8 cellular contexts compared by ENCODE assay signal in genomic region chrX:38220024-38220935, GRCh38. TPM values are rescaled to one million over a fixed set of nuclear protein-coding genes. Genes with fewer than 3 reads are reported as not detected.
DNase-seq lines count a peak whose midpoint lies in the region; ATAC-seq and TF ChIP-seq lines count a peak whose summit lies in the region.

Gene SRPX (minus strand): TSS chrX:38220871. CDS start chrX:38220792, 79 bp downstream.

- CTCF ChIA-PET in activated CD4-positive, alpha-beta T cell treated with anti-CD3 and anti-CD28 coated beads, Interleukin-2, amount 10 ng/mL, durations not matched to agents 7 days and 5 days (lab: Charles Lee): no interaction called here

- intact Hi-C loops in ovary (cut with DNase I): no loop called here

- H3K27me3 ChIP-seq in gastroesophageal sphincter: no peaks in the 10 kb centered on the region
- no peaks in the 10 kb centered on the region for H3K27me3 ChIP-seq in ovary

- no peak within 1 kb of the TSS for H3K27ac Mint-ChIP-seq in activated CD4-positive, alpha-beta T cell treated with anti-CD3 and anti-CD28 coated beads, Interleukin-2, amount 10 ng/mL, durations not matched to agents 7 days and 5 days

- H3K4me1 ChIP-seq in gastroesophageal sphincter (peaks cover 0 to 13% (median 0%) of the 10 kb centered on the region in 3 donors), ovary (ENCODE audit: insufficient read depth) (no peaks in the 10 kb centered on the region)

- no peaks in the 10 kb centered on the region for H3K9me3 Mint-ChIP-seq in activated CD4-positive, alpha-beta T cell treated with anti-CD3 and anti-CD28 coated beads, Interleukin-2, amount 10 ng/mL, durations not matched to agents 7 days and 5 days

- H3K4me3 ChIP-seq in gastroesophageal sphincter (peak within 1 kb of the TSS; percentile 54 to 60), ovary (peak within 1 kb of the TSS; percentile 34)

- H3K9me3 ChIP-seq in gastroesophageal sphincter (no peaks in the 10 kb centered on the region), ovary (no peaks in the 10 kb centered on the region)

- TF ChIP-seq POLR2A in gastroesophageal sphincter (IDR thresholded peaks at IDR 0.05) (no peak), ovary (IDR thresholded peaks at IDR 0.05) (no peak)

- POLR2A ChIA-PET in activated CD4-positive, alpha-beta T cell treated with anti-CD3 and anti-CD28 coated beads, Interleukin-2, amount 10 ng/mL, durations not matched to agents 7 days and 5 days (lab: Charles Lee): no interaction called here

- H3K36me3 ChIP-seq in gastroesophageal sphincter (no peaks in the 10 kb centered on the region), ovary (no peaks in the 10 kb centered on the region)

- peak; percentile 70 for ATAC-seq in gastroesophageal sphincter

- H3K36me3 Mint-ChIP-seq in activated CD4-positive, alpha-beta T cell treated with anti-CD3 and anti-CD28 coated beads, Interleukin-2, amount 10 ng/mL, durations not matched to agents 7 days and 5 days (ENCODE audit: low read depth): no peaks in the 10 kb centered on the region

- TF ChIP-seq CTCF in LNCAP (IDR thresholded peaks at IDR 0.05): peak; percentile 34; the same call in 1 of the 2 replicates
- peak in 1 of 4 experiments; percentile 42 for TF ChIP-seq CTCF in gastroesophageal sphincter (IDR thresholded peaks at IDR 0.05)
- no peak for TF ChIP-seq CTCF in ovary (IDR thresholded peaks at IDR 0.05)

- H3K27ac ChIP-seq in gastroesophageal sphincter (peak within 1 kb of the TSS in 3 of 4 donors; percentile 24 to 62 (median 53)), ovary (no peak within 1 kb of the TSS)

- peak; percentile 7 for DNase-seq in stimulated activated CD4-positive, alpha-beta T cell treated with anti-CD3 and anti-CD28 coated beads, Interleukin-1b, Interleukin-23, amount 100 ng/mL, for 48 hours
- no peak for DNase-seq in stimulated activated CD4-positive, alpha-beta T cell treated with anti-CD3 and anti-CD28 coated beads, Interleukin-4, amount 100 ng/mL, for 4 hours
- peak; percentile 28 for DNase-seq in activated CD4-positive, alpha-beta T cell treated with anti-CD3 and anti-CD28 coated beads, Interleukin-2, amount 10 ng/mL, durations not matched to agents 7 days and 5 days
- DNase-seq in ovary (peak in 2 of 5 donors; percentile 21 to 32), NCI-H446 treated with DMSO at 0.1 percent for 48 hours (lab: John Stamatoyannopoulos, UW) (no peak), NCI-H2107 treated with DMSO at 0.1 percent for 48 hours (lab: John Stamatoyannopoulos, UW; ENCODE audit: unreplicated experiment) (no peak)

- TF ChIP-seq EP300 in gastroesophageal sphincter (IDR thresholded peaks at IDR 0.05) (no peak), ovary (IDR thresholded peaks at IDR 0.05) (no peak)

- peaks cover 52% of the 10 kb centered on the region for H3K27me3 Mint-ChIP-seq in activated CD4-positive, alpha-beta T cell treated with anti-CD3 and anti-CD28 coated beads, Interleukin-2, amount 10 ng/mL, durations not matched to agents 7 days and 5 days

- H3K4me3 Mint-ChIP-seq in activated CD4-positive, alpha-beta T cell treated with anti-CD3 and anti-CD28 coated beads, Interleukin-2, amount 10 ng/mL, durations not matched to agents 7 days and 5 days: peak within 1 kb of the TSS; percentile 16

- peaks cover 2% of the 10 kb centered on the region for H3K4me1 Mint-ChIP-seq in activated CD4-positive, alpha-beta T cell treated with anti-CD3 and anti-CD28 coated beads, Interleukin-2, amount 10 ng/mL, durations not matched to agents 7 days and 5 days

- WGBS in gastroesophageal sphincter (ENCODE audit: low coverage in 1 of 2), 2 donors: 40% methylated on average over 4 of the region's 66 CpGs; no CpG with 5 or more reads in 1 of the 2 donors
- 28 to 40% (median 37%) methylated on average over 66 of the region's 66 CpGs for WGBS in ovary, 3 donors

RNA-seq across cellular contexts. Expression of gene SRPX, which starts in this region (rescaled TPM):
- under 1 TPM; 0.20 to 0.21 TPM for total RNA-seq in activated CD4-positive, alpha-beta T cell treated with anti-CD3 and anti-CD28 coated beads, Interleukin-2, amount 10 ng/mL, durations not matched to agents 7 days and 5 days
- total RNA-seq in gastroesophageal sphincter: 100 to 1,000 TPM in 1 of 4 donors, 10 to 100 TPM in 3; 26.6 to 117 (median 84.0) TPM
- total RNA-seq in ovary: 10 to 100 TPM in 4 of 7 donors, 1 to 10 TPM in 3; 2.1 to 56.6 (median 14.9) TPM
- 100 to 1,000 TPM in 1 of 2 donors, 10 to 100 TPM in 1; 18.1 to 108 TPM for polyA plus RNA-seq in ovary

Comparison
In these comparisons a context has a peak if more than half of its experiments do, and no peak if none do; other contexts are left out.
1. Peak in DNase-seq in activated CD4-positive, alpha-beta T cell treated with anti-CD3 and anti-CD28 coated beads, Interleukin-2, amount 10 ng/mL, durations not matched to agents 7 days and 5 days; RNA of the gene not detected or under 1 TPM.
2. H3K27ac ChIP-seq: peak in gastroesophageal sphincter (3 of 4); none in ovary (0 of 2).